In the genomic region with DNA sequence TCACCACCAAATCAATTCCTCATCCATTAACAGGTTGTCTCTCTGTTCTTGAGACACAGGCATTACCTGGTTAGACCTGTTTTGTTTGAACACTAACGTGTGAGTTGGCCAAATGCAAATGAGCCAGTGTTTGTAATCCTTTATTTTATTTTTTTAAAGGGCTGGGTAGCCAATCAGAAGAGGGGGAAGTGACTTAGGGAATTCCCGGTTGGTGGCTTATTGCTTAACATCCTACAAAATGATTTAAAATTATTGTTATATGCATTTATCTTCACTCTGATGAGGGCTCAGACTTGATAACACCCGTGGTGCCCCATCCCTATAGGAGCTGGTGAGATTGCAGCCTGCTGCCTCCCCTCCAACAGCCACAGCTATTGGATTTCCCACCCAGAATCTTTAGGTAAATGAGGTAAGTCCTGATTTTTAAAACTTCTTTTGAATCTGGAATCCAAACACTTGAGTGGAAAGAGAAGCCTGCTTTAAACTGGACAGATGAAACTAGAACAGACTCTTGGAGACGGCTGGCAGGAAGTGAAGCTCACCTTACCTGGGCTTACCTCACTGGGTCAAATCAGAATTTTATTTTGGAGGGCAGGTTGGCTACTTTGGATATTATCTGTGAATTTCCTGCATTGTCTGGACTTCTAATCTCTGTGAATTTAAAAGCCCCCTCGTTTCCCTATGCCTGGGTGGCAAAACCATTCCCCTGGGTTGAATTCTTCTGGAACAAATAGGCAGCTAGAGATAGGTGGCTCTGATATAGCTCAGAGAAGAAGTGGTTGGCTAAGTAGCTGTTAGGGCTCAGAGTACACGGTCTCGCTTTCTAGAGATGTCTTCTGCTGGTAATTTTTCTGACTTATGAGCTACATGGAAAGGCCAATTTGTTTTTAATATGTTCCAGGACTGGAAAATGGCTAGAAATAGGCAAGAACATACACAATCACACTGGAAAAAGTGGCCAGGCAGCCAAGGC, we compare ENCODE assay signal across 15 cellular contexts. TPM values are rescaled to one million over a fixed set of nuclear protein-coding genes. Genes with fewer than 3 reads are reported as not detected.
DNase-seq lines count a peak whose midpoint lies in the region; ATAC-seq and TF ChIP-seq lines count a peak whose summit lies in the region.
"Had no signal": no experiment of that assay in that cellular context is flagged by ENCODE, and none has a peak within 500 bp of the region (broad histone marks: within the 10 kb centered on the region; RNA-seq: fewer than 3 reads in every experiment).

A gene (plus strand): TSS at position 274 of the 973 bp plus-strand sequence. CDS start 21,538 bp downstream, outside the sequence.

- H3K36me3 ChIP-seq in ovary (no peaks in the 10 kb centered on the region), right atrium auricular region (no peaks in the 10 kb centered on the region)

- peak within 1 kb of the TSS; percentile 14 for H3K4me3 ChIP-seq in ovary
- no peak within 1 kb of the TSS for H3K4me3 ChIP-seq in right atrium auricular region

- DNase-seq in NCI-H526 (lab: John Stamatoyannopoulos, UW) (peak; percentile 95 to 96), ovary (no peak), cardiac septum (ENCODE audit: low spot score) (no peak), right atrium auricular region (ENCODE audit: low spot score) (no peak)
- DNase-seq: activated CD8-positive, alpha-beta memory T cell treated with anti-CD3 and anti-CD28 coated beads for 24 hours; activated naive CD4-positive, alpha-beta T cell treated with anti-CD3 and anti-CD28 coated beads for 36 hours; cerebellar nuclear complex; NCI-H2081 treated with DMSO at 0.1 percent for 48 hours; occipital lobe; RPMI8226 had no signal

- no peak for TF ChIP-seq EP300 in ovary (IDR thresholded peaks at IDR 0.05)

- no peaks in the 10 kb centered on the region for H3K27me3 ChIP-seq in ovary
- no peaks in the 10 kb centered on the region for H3K27me3 ChIP-seq in right atrium auricular region

- intact Hi-C loops in ovary (cut with DNase I) (no loop called here), cardiac septum (cut with DNase I) (no loop called here)

- H3K4me1 ChIP-seq in ovary (ENCODE audit: insufficient read depth): no peaks in the 10 kb centered on the region
- peaks cover 0 to 16% of the 10 kb centered on the region in 2 donors for H3K4me1 ChIP-seq in right atrium auricular region

- no peaks in the 10 kb centered on the region for H3K9me3 ChIP-seq in ovary
- no peaks in the 10 kb centered on the region for H3K9me3 ChIP-seq in right atrium auricular region

- TF ChIP-seq CTCF in 22Rv1 (IDR thresholded peaks at IDR 0.05) (no peak), ovary (IDR thresholded peaks at IDR 0.05) (no peak), right atrium auricular region (IDR thresholded peaks at IDR 0.05) (no peak)

- ATAC-seq in esophagus mucosa (peak; percentile 85), HG03521 (IDR thresholded peaks at IDR 0.05; ENCODE audit: unreplicated experiment) (no peak), GM18858 (IDR thresholded peaks at IDR 0.05; ENCODE audit: unreplicated experiment) (no peak)

- WGBS in ovary, 3 donors: 52 to 58% (median 53%) methylated on average over 7 of the region's 7 CpGs

- no peak for TF ChIP-seq POLR2A in ovary (IDR thresholded peaks at IDR 0.05)

- peak within 1 kb of the TSS; percentile 98 for H3K27ac ChIP-seq in 22Rv1
- no peak within 1 kb of the TSS for H3K27ac ChIP-seq in ovary
- no peak within 1 kb of the TSS for H3K27ac ChIP-seq in right atrium auricular region

RNA-seq across cellular contexts. Expression of the gene that starts here (rescaled TPM):
- total RNA-seq in esophagus mucosa (342 TPM), ovary (100 to 1,000 TPM in 1 of 7 donors, 10 to 100 TPM in 1, 1 to 10 TPM in 3, under 1 TPM in 1, not detected in 1; 0.35 to 102 (median 9.0) TPM), cardiac septum (0.08 TPM), right atrium auricular region (under 1 TPM in 1 of 2 donors, not detected in 1; 0.78 TPM)
- under 1 TPM; 0.06 to 0.13 TPM for polyA plus RNA-seq in ovary
- total RNA-seq: activated naive CD4-positive, alpha-beta T cell treated with anti-CD3 and anti-CD28 coated beads for 36 hours had no signal
- polyA plus RNA-seq: IgD-negative memory B cell had no signal

Comparison
In these comparisons a context has a peak if more than half of its experiments do, and no peak if none do; other contexts are left out.
1. DNase-seq: peak in NCI-H526 (2 of 2); none in ovary (0 of 5), cardiac septum (single experiment) and right atrium auricular region (single experiment).